Comparison of ENCODE assay signal across 1 cellular context in genomic region chr18:35386600-35387366, GRCh38.
TF ChIP-seq lines count a peak whose summit lies in the region.

No MANE protein-coding gene starts in this region.

TF ChIP-seq in K562, 482 proteins besides CTCF, POLR2A, EP300 and RAD21 (continued from another document and continues in another):
- no peak for TF ChIP-seq ZC3H4 (CRISPR knock-in tag; IDR thresholded peaks at IDR 0.05; ENCODE audit: borderline replicate concordance)
- no peak for TF ChIP-seq FOXA3 (CRISPR knock-in tag; conservative IDR thresholded peaks at IDR 0.05 in 1 of 2, IDR thresholded peaks at IDR 0.05 in 1 of 2)
- TF ChIP-seq GATAD2B (IDR thresholded peaks at IDR 0.05; ENCODE audit: borderline replicate concordance): no peak
- TF ChIP-seq ZBTB43 (CRISPR knock-in tag; IDR thresholded peaks at IDR 0.05): no peak
- no peak for TF ChIP-seq HNRNPLL (IDR thresholded peaks at IDR 0.05; ENCODE audit: low read depth, low read length, poor library complexity, severe bottlenecking)
- TF ChIP-seq NCOA2 (IDR thresholded peaks at IDR 0.05; ENCODE audit: partially characterized antibody in 2 of 2): no peak
- TF ChIP-seq ARID3A (IDR thresholded peaks at IDR 0.05; ENCODE audit: borderline replicate concordance, low read depth, low read length): no peak
- TF ChIP-seq ZBTB49 (CRISPR knock-in tag; IDR thresholded peaks at IDR 0.05; ENCODE audit: borderline replicate concordance): 0 out of 2 replicates have a peak, but pooled peaks have one; percentile 44
- TF ChIP-seq MAFK (IDR thresholded peaks at IDR 0.05; ENCODE audit: low read length): no peak
- no peak for TF ChIP-seq IRF9 (tag; IDR thresholded peaks at IDR 0.05)
- no peak for TF ChIP-seq PHF21A (IDR thresholded peaks at IDR 0.05; ENCODE audit: borderline replicate concordance, low read depth)
- TF ChIP-seq CTCFL (IDR thresholded peaks at IDR 0.05; ENCODE audit: borderline replicate concordance, insufficient read depth, low read depth, low read length, poor library complexity, severe bottlenecking): no peak
- no peak for TF ChIP-seq ZNF696 (CRISPR knock-in tag; conservative IDR thresholded peaks at IDR 0.05)
- TF ChIP-seq ZNF398 (CRISPR knock-in tag; IDR thresholded peaks at IDR 0.05): no peak
- no peak for TF ChIP-seq TFE3 (CRISPR knock-in tag; IDR thresholded peaks at IDR 0.05)
- 0 out of 2 replicates have a peak, but pooled peaks have one; percentile 20 for TF ChIP-seq SMAD4 (CRISPR knock-in tag; conservative IDR thresholded peaks at IDR 0.05)
- no peak for TF ChIP-seq FOXO4 (CRISPR knock-in tag; IDR thresholded peaks at IDR 0.05)
- no peak for TF ChIP-seq ZNF277 (CRISPR knock-in tag; IDR thresholded peaks at IDR 0.05; ENCODE audit: borderline replicate concordance)
- TF ChIP-seq ZNF311 (CRISPR knock-in tag; IDR thresholded peaks at IDR 0.05): no peak
- TF ChIP-seq CBFA2T3 (IDR thresholded peaks at IDR 0.05): no peak
- TF ChIP-seq STAG1 (CRISPR knock-in tag; IDR thresholded peaks at IDR 0.05; ENCODE audit: borderline replicate concordance): peak; percentile 82; the same call in 1 of the 2 replicates
- no peak for TF ChIP-seq ETV6 (IDR thresholded peaks at IDR 0.05; ENCODE audit: borderline replicate concordance in 1 of 2, low read depth in 2 of 2, low read length in 1 of 2)
- no peak for TF ChIP-seq ETV6 (CRISPR knock-in tag; IDR thresholded peaks at IDR 0.05; ENCODE audit: borderline replicate concordance)
- TF ChIP-seq SP2 (IDR thresholded peaks at IDR 0.05; ENCODE audit: extremely low read depth, low read depth, low read length, poor library complexity, severe bottlenecking): no peak
- no peak for TF ChIP-seq PRDM10 (IDR thresholded peaks at IDR 0.05; ENCODE audit: partially characterized antibody)
- TF ChIP-seq ZNF589 (CRISPR knock-in tag; IDR thresholded peaks at IDR 0.05; ENCODE audit: low read depth): no peak
- no peak for TF ChIP-seq ELK1 (CRISPR knock-in tag; IDR thresholded peaks at IDR 0.05)
- TF ChIP-seq PKNOX1 (IDR thresholded peaks at IDR 0.05): no peak
- TF ChIP-seq MAZ (CRISPR knock-in tag; conservative IDR thresholded peaks at IDR 0.05 in 1 of 2, IDR thresholded peaks at IDR 0.05 in 1 of 2): peak in 1 of 2 experiments; percentile 27; a peak in 1 of 4 replicates
- TF ChIP-seq ZKSCAN8 (CRISPR knock-in tag; IDR thresholded peaks at IDR 0.05): no peak
- no peak for TF ChIP-seq SNIP1 (IDR thresholded peaks at IDR 0.05; ENCODE audit: low read depth)
- no peak for TF ChIP-seq TAF15 (IDR thresholded peaks at IDR 0.05; ENCODE audit: low read depth, low read length)
- TF ChIP-seq ZNF347 (CRISPR knock-in tag; IDR thresholded peaks at IDR 0.05; ENCODE audit: low read depth): no peak
- TF ChIP-seq ZNF24 (IDR thresholded peaks at IDR 0.05): no peak
- TF ChIP-seq LEF1 (IDR thresholded peaks at IDR 0.05): no peak
- TF ChIP-seq BRCA1 (IDR thresholded peaks at IDR 0.05): no peak
- no peak for TF ChIP-seq BRCA1 (CRISPR knock-in tag; IDR thresholded peaks at IDR 0.05)
